In genomic region chr2:188450740-188451480, GRCh38 we compare ENCODE assay signal across 21 cellular contexts.
DNase-seq lines count a peak whose midpoint lies in the region; ATAC-seq, FAIRE-seq and TF ChIP-seq lines count a peak whose summit lies in the region.
"Had no signal": no experiment of that assay in that cellular context is flagged by ENCODE, and none has a peak within 500 bp of the region (broad histone marks: within the 10 kb centered on the region; RNA-seq: fewer than 3 reads in every experiment).

No MANE protein-coding gene starts in this region.

- H3K4me3 ChIP-seq in A549 (no peak overlapping the region), GM23248 (no peak overlapping the region), adipocyte (ENCODE audit: low read length) (no peak overlapping the region), fibroblast of pulmonary artery (replicated peaks; ENCODE audit: low read depth, low read length) (no peak overlapping the region), adrenal gland (no peak overlapping the region)
- H3K4me3 ChIP-seq: psoas muscle had no signal

- no peak for TF ChIP-seq RAD21 in A549 (conservative IDR thresholded peaks at IDR 0.05 in 1 of 2, IDR thresholded peaks at IDR 0.05 in 1 of 2)

- CTCF ChIA-PET in A549 (lab: Yijun Ruan, JAX), result no interaction called here

- H3K4me2 ChIP-seq in A549 (no peak overlapping the region), GM23248 (ENCODE audit: unreplicated experiment) (no peak overlapping the region)

- no peaks in the 10 kb centered on the region for H3K9me2 ChIP-seq in GM23248 (ENCODE audit: insufficient read depth)

- H3K79me2 ChIP-seq in GM23248 (ENCODE audit: insufficient read depth), result no peaks in the 10 kb centered on the region

- H3F3A ChIP-seq in GM23248 (ENCODE audit: insufficient read depth), result no peaks in the 10 kb centered on the region

- H3K27me3 ChIP-seq in GM23248 (replicated peaks; ENCODE audit: insufficient read depth), result no peaks in the 10 kb centered on the region
- no peaks in the 10 kb centered on the region for H3K27me3 ChIP-seq in adipocyte (replicated peaks; ENCODE audit: control insufficient read depth, insufficient read depth, low read length)
- H3K27me3 ChIP-seq in adrenal gland, result no peaks in the 10 kb centered on the region

- no peak for TF ChIP-seq CTCF in A549 (IDR thresholded peaks at IDR 0.05)
- no peak for TF ChIP-seq CTCF in fibroblast of pulmonary artery (IDR thresholded peaks at IDR 0.05; ENCODE audit: low read length, missing control alignments)
- TF ChIP-seq CTCF in adrenal gland (IDR thresholded peaks at IDR 0.05), result no peak

- POLR2A ChIA-PET in A549 (lab: Yijun Ruan, JAX), result interaction anchor here (0.8 kb wide), 1 partner anchor 158 kb away, joined by 3 read pairs; no protein-coding TSS in a partner anchor

- DNase-seq in A549 (ENCODE audit: low read depth in 1 of 2, low spot score in 1 of 2), result no peak
- DNase-seq in GM23248, result peak; percentile 54
- DNase-seq in adipocyte (ENCODE audit: low read depth), result peak; percentile 75
- DNase-seq in fibroblast of pulmonary artery (ENCODE audit: low read depth), result peak; percentile 4
- DNase-seq in adrenal gland, result no peak
- DNase-seq in DMS79 treated with DMSO at 0.1 percent for 48 hours (lab: John Stamatoyannopoulos, UW), result no peak
- DNase-seq: activated CD4-positive, alpha-beta T cell treated with anti-CD3 and anti-CD28 coated beads, Interleukin-2, amount 50 U/mL, for 48 hours; activated naive CD4-positive, alpha-beta T cell treated with anti-CD3 and anti-CD28 coated beads, Interleukin-2, amount 50 U/mL, for 16 hours; activated T-cell treated with anti-CD3 and anti-CD28 coated beads for 4 hours; CD4-positive, CD25-positive, alpha-beta regulatory T cell; cortex of kidney; Karpas-422; NCI-H2081; NCI-H446 treated with DMSO at 0.1 percent for 48 hours; psoas muscle; small intestine; T-cell had no signal

- no peaks in the 10 kb centered on the region for H4K20me1 ChIP-seq in GM23248 (ENCODE audit: insufficient read depth)

- 94% methylated on average over 2 of the region's 2 CpGs for whole genome bisulfite sequencing in A549 (ENCODE audit: missing lambda C conversion rate)
- 9 to 15% methylated on average over 2 of the region's 2 CpGs for WGBS in GM23248 (ENCODE audit: low coverage in 1 of 2, low lambda C conversion rate in 2 of 2, missing lambda C conversion rate in 2 of 2), 2 experiments
- 79 to 87% (median 82%) methylated on average over 2 of the region's 2 CpGs for WGBS in adrenal gland, 4 donors

- H3K9ac ChIP-seq in GM23248 (no peak overlapping the region), adipocyte (ENCODE audit: low read length) (no peak overlapping the region)

- intact Hi-C loops in adrenal gland (cut with DNase I), result no loop called here

- H3K9me3 ChIP-seq in A549, result no peaks in the 10 kb centered on the region; the same call in 2 of the 3 replicates
- no peaks in the 10 kb centered on the region for H3K9me3 ChIP-seq in GM23248 (ENCODE audit: low read depth)
- H3K9me3 ChIP-seq in adipocyte (ENCODE audit: control insufficient read depth, low read length), result no peaks in the 10 kb centered on the region
- no peaks in the 10 kb centered on the region for H3K9me3 ChIP-seq in adrenal gland (replicated peaks in 1 of 3)
- H3K9me3 ChIP-seq: psoas muscle had no signal

- H3K36me3 ChIP-seq in GM23248 (ENCODE audit: low read depth), result no peaks in the 10 kb centered on the region
- H3K36me3 ChIP-seq in adipocyte (ENCODE audit: control insufficient read depth, insufficient read depth, low read length, severe bottlenecking), result no peaks in the 10 kb centered on the region
- no peaks in the 10 kb centered on the region for H3K36me3 ChIP-seq in adrenal gland (replicated peaks in 1 of 2)

- H3K4me1 ChIP-seq in A549, result no peaks in the 10 kb centered on the region
- H3K4me1 ChIP-seq in GM23248 (ENCODE audit: insufficient read depth), result peaks cover 9% of the 10 kb centered on the region; the same call in 1 of the 2 replicates
- no peaks in the 10 kb centered on the region for H3K4me1 ChIP-seq in adipocyte (ENCODE audit: control insufficient read depth, insufficient read depth, low read length)
- H3K4me1 ChIP-seq in adrenal gland (replicated peaks in 1 of 2), result peaks cover 10 to 24% of the 10 kb centered on the region in 2 donors
- H3K4me1 ChIP-seq: psoas muscle had no signal

- TF ChIP-seq POLR2A in A549 (IDR thresholded peaks at IDR 0.05; ENCODE audit: low read length) (no peak), adrenal gland (IDR thresholded peaks at IDR 0.05) (no peak)

- no peak overlapping the region for H2AFZ ChIP-seq in GM23248

- no peak for TF ChIP-seq EP300 in A549 (IDR thresholded peaks at IDR 0.05)

- ATAC-seq in A549 (no peak), GM21825 (IDR thresholded peaks at IDR 0.05; ENCODE audit: unreplicated experiment) (no peak)
- ATAC-seq in activated CD4-positive, CD25-positive, alpha-beta regulatory T cell treated with anti-CD3 and anti-CD28 coated beads, Interleukin-2, amount 50 U/mL, for 24 hours, result no peak
- ATAC-seq: left lobe of liver, psoas muscle, T-cell had no signal

- in situ Hi-C loops in GM23248 (cut with MboI), result no loop called here

- no peak for FAIRE-seq in A549 (lab: Jason Lieb, UNC)

- H3K27ac ChIP-seq in A549 (no peak overlapping the region), GM23248 (no peak overlapping the region), adrenal gland (no peak overlapping the region)
- H3K27ac ChIP-seq: psoas muscle, VCaP had no signal

TF ChIP-seq in A549, 52 proteins besides CTCF, POLR2A, EP300 and RAD21:
- TF ChIP-seq MAFK (IDR thresholded peaks at IDR 0.05; ENCODE audit: partially characterized antibody) (peak; percentile 93), MAZ (IDR thresholded peaks at IDR 0.05; ENCODE audit: borderline replicate concordance, low read depth, low read length) (no peak)
TF ChIP-seq in A549: peak in this region for 1.

Comparison
In these comparisons a context has a peak if more than half of its experiments do, and no peak if none do; other contexts are left out.
1. DNase-seq: peak in GM23248 (single experiment), adipocyte (single experiment) and fibroblast of pulmonary artery (single experiment); none in A549 (0 of 2), adrenal gland (0 of 7) and DMS79 treated with DMSO at 0.1 percent for 48 hours (single experiment).